Comparison of ENCODE assay signal across 11 cellular contexts in genomic region chr2:134154269-134154668, GRCh38.
A peak's percentile ranks its signal among the peaks of the same experiment; 100 is the strongest.
DNase-seq lines count a peak whose midpoint lies in the region; ATAC-seq, FAIRE-seq and TF ChIP-seq lines count a peak whose summit lies in the region.
"Had no signal": no experiment of that assay in that cellular context is flagged by ENCODE, and none has a peak within 500 bp of the region (broad histone marks: within the 10 kb centered on the region; RNA-seq: fewer than 3 reads in every experiment).

No MANE protein-coding gene starts in this region.

- ATAC-seq in GM18498 (IDR thresholded peaks at IDR 0.05; ENCODE audit: unreplicated experiment) (peak; percentile 84), GM21529 (IDR thresholded peaks at IDR 0.05; ENCODE audit: unreplicated experiment) (peak; percentile 76), HG03442 (IDR thresholded peaks at IDR 0.05; ENCODE audit: unreplicated experiment) (peak; percentile 53)

- H3K4me3 Mint-ChIP-seq in mesothelial cell of epicardium, result no peak overlapping the region

- H3K4me1 Mint-ChIP-seq in mesothelial cell of epicardium, result no peaks in the 10 kb centered on the region

- no peaks in the 10 kb centered on the region for H3K27me3 Mint-ChIP-seq in mesothelial cell of epicardium (ENCODE audit: low read depth)

- peaks cover 4% of the 10 kb centered on the region for H3K9me3 Mint-ChIP-seq in mesothelial cell of epicardium

- H3K36me3 Mint-ChIP-seq in mesothelial cell of epicardium, result peaks cover 2% of the 10 kb centered on the region

- no peak for FAIRE-seq in urothelium cell line (lab: Jason Lieb, UNC)

- DNase-seq in fibroblast of villous mesenchyme (ENCODE audit: low read depth) (peak; percentile 51), inferior parietal cortex (ENCODE audit: extremely low spot score) (no peak), mesothelial cell of epicardium (ENCODE audit: low spot score in 2 of 2, unreplicated experiment in 2 of 2) (no peak), urothelium cell line (ENCODE audit: low spot score) (no peak), DMS153 (lab: John Stamatoyannopoulos, UW) (no peak)
- DNase-seq: DMS79; midbrain; stimulated activated CD4-positive, alpha-beta T cell treated with anti-CD3 and anti-CD28 coated beads, Interleukin-4, amount 100 ng/mL, for 4 hours had no signal

- no peak overlapping the region for H3K27ac Mint-ChIP-seq in mesothelial cell of epicardium

- no peak overlapping the region for H3K4me3 ChIP-seq in fibroblast of villous mesenchyme (ENCODE audit: low read depth, low read length)

- TF ChIP-seq CTCF in fibroblast of villous mesenchyme (IDR thresholded peaks at IDR 0.05; ENCODE audit: insufficient read depth, low read depth, low read length) (no peak), mesothelial cell of epicardium (IDR thresholded peaks at IDR 0.05; ENCODE audit: unreplicated experiment) (no peak)
